1 cellular context compared by ENCODE assay signal in genomic region chr10:1735562-1735961, GRCh38.
A peak's percentile ranks its signal among the peaks of the same experiment; 100 is the strongest.
TF ChIP-seq lines count a peak whose summit lies in the region.

No MANE protein-coding gene starts in this region.

TF ChIP-seq in GM12878, 131 proteins besides CTCF, POLR2A, EP300 and RAD21 (continued from another document):
- TF ChIP-seq RELB (IDR thresholded peaks at IDR 0.05; ENCODE audit: low read depth) (peak; percentile 17; the same call in 1 of the 2 replicates), SP1 (IDR thresholded peaks at IDR 0.05; ENCODE audit: low read depth, low read length) (no peak), SKIL (IDR thresholded peaks at IDR 0.05; ENCODE audit: low read depth, poor library complexity, severe bottlenecking) (no peak), ZNF274 (IDR thresholded peaks at IDR 0.05; ENCODE audit: insufficient read depth, insufficient read length) (no peak), BCL3 (IDR thresholded peaks at IDR 0.05; ENCODE audit: borderline replicate concordance, insufficient read depth, low read depth, low read length, poor library complexity, severe bottlenecking) (no peak), HCFC1 (IDR thresholded peaks at IDR 0.05; ENCODE audit: low read length) (no peak), EED (IDR thresholded peaks at IDR 0.05; ENCODE audit: low read depth) (peak; percentile 63; the same call in 1 of the 2 replicates), SUPT20H (IDR thresholded peaks at IDR 0.05; ENCODE audit: borderline replicate concordance, control insufficient read depth, low read depth, low read length) (no peak), POU2F2 (IDR thresholded peaks at IDR 0.05; ENCODE audit: borderline replicate concordance, low read depth, low read length) (0 out of 3 replicates have a peak, but pooled peaks have one; percentile 10), BMI1 (IDR thresholded peaks at IDR 0.05; ENCODE audit: borderline replicate concordance) (no peak), ZNF687 (IDR thresholded peaks at IDR 0.05) (no peak), IKZF1 (conservative IDR thresholded peaks at IDR 0.05) (peak; percentile 41), PKNOX1 (IDR thresholded peaks at IDR 0.05) (peak; percentile 45), RUNX3 (IDR thresholded peaks at IDR 0.05; ENCODE audit: low read length) (peak; percentile 59), IKZF2 (IDR thresholded peaks at IDR 0.05) (peak; percentile 72 to 73; a peak in 3 of 4 replicates), STAT1 (conservative IDR thresholded peaks at IDR 0.05) (no peak), NFIC (IDR thresholded peaks at IDR 0.05; ENCODE audit: low read depth, low read length) (no peak), MEF2B (IDR thresholded peaks at IDR 0.05; ENCODE audit: partially characterized antibody, poor library complexity, severe bottlenecking) (no peak), SREBF1 (IDR thresholded peaks at IDR 0.05; ENCODE audit: low read length) (no peak)
